8 cellular contexts compared by ENCODE assay signal in the genomic region with DNA sequence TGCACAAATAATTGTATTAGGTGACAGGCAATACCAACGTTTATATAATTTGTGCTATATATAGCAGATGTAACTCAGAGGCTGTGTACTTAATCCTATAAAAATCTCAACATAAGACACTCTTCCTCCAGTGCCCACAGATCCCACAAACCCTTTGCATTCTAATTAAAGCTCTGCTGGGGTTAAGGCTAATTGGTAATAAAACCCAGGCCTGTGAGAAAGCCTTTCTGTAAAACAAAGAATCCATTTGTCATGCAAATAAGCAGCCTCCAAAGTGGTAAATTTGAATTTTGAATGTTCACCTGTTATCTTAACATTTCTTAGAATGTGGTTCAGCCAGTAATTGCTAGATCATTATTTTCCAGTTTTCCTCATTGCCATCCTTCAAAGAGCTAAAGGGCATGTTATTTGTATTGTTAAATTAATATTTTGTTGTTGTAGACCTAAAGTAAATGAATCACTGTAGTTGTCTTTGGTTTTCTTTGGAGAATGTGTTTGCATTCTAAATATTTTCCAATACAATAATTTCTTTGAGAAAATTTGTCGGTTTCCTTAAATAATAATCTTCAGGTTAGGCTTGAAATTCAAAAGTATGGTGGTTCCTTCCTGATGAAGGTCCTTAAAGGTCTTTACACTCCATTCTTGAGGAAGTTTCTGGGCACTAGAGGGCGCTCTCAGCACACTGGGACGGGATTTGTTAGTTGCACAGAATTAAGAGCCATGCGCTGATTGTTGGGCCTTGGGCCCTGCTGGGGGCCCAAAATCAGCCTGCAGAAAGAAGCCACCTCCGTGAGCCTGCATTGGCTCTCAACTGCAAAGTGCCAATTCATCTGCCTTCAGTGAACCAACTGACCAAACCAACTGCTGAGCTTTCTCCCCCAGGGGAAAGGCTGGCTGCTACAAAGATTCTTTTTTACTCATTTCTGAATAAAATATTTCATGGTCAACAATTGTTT. TPM values are rescaled to one million over a fixed set of nuclear protein-coding genes. Genes with fewer than 3 reads are reported as not detected.
A peak's percentile ranks its signal among the peaks of the same experiment; 100 is the strongest.
DNase-seq lines count a peak whose midpoint lies in the region; ATAC-seq and TF ChIP-seq lines count a peak whose summit lies in the region.

No MANE protein-coding gene starts in this region.

- H3K36me3 Mint-ChIP-seq in Caco-2 (ENCODE audit: insufficient read depth, unreplicated experiment), result peaks cover 6% of the 10 kb centered on the region
- H3K36me3 Mint-ChIP-seq in activated naive CD8-positive, alpha-beta T cell treated with anti-CD3 and anti-CD28 coated beads for 36 hours, result no peaks in the 10 kb centered on the region

- TF ChIP-seq CTCF in Caco-2 (IDR thresholded peaks at IDR 0.05; ENCODE audit: insufficient read depth in 1 of 2, low read depth in 1 of 2, low read length in 1 of 2, severe bottlenecking in 1 of 2, unreplicated experiment in 1 of 2) (peak; percentile 87), heart left ventricle (IDR thresholded peaks at IDR 0.05) (peak; percentile 85 to 95 (median 90)), upper lobe of left lung (IDR thresholded peaks at IDR 0.05) (peak; percentile 63 to 81 (median 78))

- H3K27ac Mint-ChIP-seq in Caco-2 (ENCODE audit: unreplicated experiment), result no peak overlapping the region
- no peak overlapping the region for H3K27ac Mint-ChIP-seq in activated naive CD8-positive, alpha-beta T cell treated with anti-CD3 and anti-CD28 coated beads for 36 hours

- ATAC-seq in heart left ventricle (peak; percentile 63 to 81 (median 69)), upper lobe of left lung (ENCODE audit: low FRiP score in 2 of 2) (peak; percentile 89 to 91)

- no peak for TF ChIP-seq POLR2A in heart left ventricle (IDR thresholded peaks at IDR 0.05)
- no peak for TF ChIP-seq POLR2A in upper lobe of left lung (IDR thresholded peaks at IDR 0.05)

- H3K27me3 ChIP-seq in Caco-2 (replicated peaks; ENCODE audit: control insufficient read depth, insufficient read depth, low read length), result no peaks in the 10 kb centered on the region
- H3K27me3 ChIP-seq in heart left ventricle, result no peaks in the 10 kb centered on the region
- H3K27me3 ChIP-seq in upper lobe of left lung, result no peaks in the 10 kb centered on the region

- intact Hi-C loops in Caco-2 (cut with micrococcal nuclease; ENCODE audit: unreplicated experiment), result loop anchor here (1.0 kb wide), 3 partner anchors 43 to 198 kb away; no protein-coding TSS in a partner anchor
- intact Hi-C loops in heart left ventricle (cut with DNase I), result loop anchor here (1.0 to 10.0 kb wide), 10 partner anchors 46 to 644 kb away; a partner anchor contains a TSS
- intact Hi-C loops in posterior cingulate gyrus (cut with DNase I), result loop anchor here (1.0 to 5.0 kb wide), 2 partner anchors 281 to 393 kb away; a partner anchor contains a TSS

- H3K27ac ChIP-seq in heart left ventricle (peak overlapping the region in 11 of 12 donors; percentile 80 to 94 (median 87)), upper lobe of left lung (peak overlapping the region; percentile 73 to 82 (median 78))

- 1 to 2% (median 2%) methylated on average over 6 of the region's 6 CpGs for WGBS in heart left ventricle, 4 donors
- WGBS in upper lobe of left lung, 2 donors, result 3 to 4% methylated on average over 6 of the region's 6 CpGs

- CTCF ChIA-PET in Caco-2 (lab: Charles Lee), result no interaction called here

- H3K4me3 ChIP-seq in Caco-2 (ENCODE audit: low read depth, low read length) (no peak overlapping the region), heart left ventricle (no peak overlapping the region), upper lobe of left lung (no peak overlapping the region)

- no peak for TF ChIP-seq EP300 in upper lobe of left lung (IDR thresholded peaks at IDR 0.05)

- no peaks in the 10 kb centered on the region for H3K9me3 Mint-ChIP-seq in Caco-2 (ENCODE audit: unreplicated experiment)
- no peaks in the 10 kb centered on the region for H3K9me3 Mint-ChIP-seq in activated naive CD8-positive, alpha-beta T cell treated with anti-CD3 and anti-CD28 coated beads for 36 hours

- no peaks in the 10 kb centered on the region for H3K27me3 Mint-ChIP-seq in Caco-2 (ENCODE audit: insufficient read depth, unreplicated experiment)
- H3K27me3 Mint-ChIP-seq in activated naive CD8-positive, alpha-beta T cell treated with anti-CD3 and anti-CD28 coated beads for 36 hours, result no peaks in the 10 kb centered on the region

- POLR2A ChIA-PET in Caco-2 (lab: Charles Lee), result no interaction called here

- H3K36me3 ChIP-seq in Caco-2 (ENCODE audit: control insufficient read depth, insufficient read depth, low read length) (0 out of 2 replicates have a peak, but pooled peaks cover 2% of the 10 kb centered on the region), heart left ventricle (no peaks in the 10 kb centered on the region), upper lobe of left lung (no peaks in the 10 kb centered on the region)

- H3K4me1 ChIP-seq in Caco-2 (peaks cover 32% of the 10 kb centered on the region), heart left ventricle (peaks cover 0 to 31% (median 26%) of the 10 kb centered on the region in 12 donors), upper lobe of left lung (peaks cover 21 to 27% (median 23%) of the 10 kb centered on the region in 4 donors)

- DNase-seq in Caco-2 (peak; percentile 86 to 87), H4 (ENCODE audit: low spot score) (peak; percentile 81), NCI-H1417 (lab: John Stamatoyannopoulos, UW) (peak; percentile 71 to 97 (median 93)), SKM-1 (lab: John Stamatoyannopoulos, UW; ENCODE audit: unreplicated experiment) (peak; percentile 65), heart left ventricle (peak; percentile 82 to 92 (median 88)), posterior cingulate gyrus (peak; percentile 61 to 97 (median 91)), upper lobe of left lung (peak in 1 of 2 donors; percentile 90)
- DNase-seq in activated naive CD8-positive, alpha-beta T cell treated with anti-CD3 and anti-CD28 coated beads for 36 hours, result peak; percentile 78

- H3K4me1 Mint-ChIP-seq in Caco-2 (ENCODE audit: low read depth, unreplicated experiment), result peaks cover 13% of the 10 kb centered on the region
- H3K4me1 Mint-ChIP-seq in activated naive CD8-positive, alpha-beta T cell treated with anti-CD3 and anti-CD28 coated beads for 36 hours, result peaks cover 24% of the 10 kb centered on the region

- BruUV-seq in Caco-2 (replicated peaks; lab: Mats Ljungman, UMichigan), result no TSS peak

- no peak overlapping the region for H3K4me3 Mint-ChIP-seq in Caco-2 (ENCODE audit: unreplicated experiment)
- no peak overlapping the region for H3K4me3 Mint-ChIP-seq in activated naive CD8-positive, alpha-beta T cell treated with anti-CD3 and anti-CD28 coated beads for 36 hours

- no peaks in the 10 kb centered on the region for H3K9me3 ChIP-seq in Caco-2
- H3K9me3 ChIP-seq in heart left ventricle, result no peaks in the 10 kb centered on the region
- no peaks in the 10 kb centered on the region for H3K9me3 ChIP-seq in upper lobe of left lung

RNA-seq across cellular contexts. Expression of a gene that starts 46.1 kb away (rescaled TPM):
- total RNA-seq in Caco-2 (2022) (513 and 540 TPM in 2 replicates), heart left ventricle (100 to 1,000 TPM; 237 to 522 (median 405) TPM), upper lobe of left lung (100 to 1,000 TPM in 5 of 6 donors, 10 to 100 TPM in 1; 94.3 to 330 (median 212) TPM)
- total RNA-seq in H4 (2014; rRNA removed; shearing (Covaris generic)), result 352 and 451 TPM in 2 replicates
- total RNA-seq in activated naive CD8-positive, alpha-beta T cell treated with anti-CD3 and anti-CD28 coated beads for 36 hours, result 100 to 1,000 TPM; 168 to 175 TPM
- 100 to 1,000 TPM; 452 to 635 TPM for polyA plus RNA-seq in heart left ventricle
